ENCODE assay signal across 8 cellular contexts in the genomic region with DNA sequence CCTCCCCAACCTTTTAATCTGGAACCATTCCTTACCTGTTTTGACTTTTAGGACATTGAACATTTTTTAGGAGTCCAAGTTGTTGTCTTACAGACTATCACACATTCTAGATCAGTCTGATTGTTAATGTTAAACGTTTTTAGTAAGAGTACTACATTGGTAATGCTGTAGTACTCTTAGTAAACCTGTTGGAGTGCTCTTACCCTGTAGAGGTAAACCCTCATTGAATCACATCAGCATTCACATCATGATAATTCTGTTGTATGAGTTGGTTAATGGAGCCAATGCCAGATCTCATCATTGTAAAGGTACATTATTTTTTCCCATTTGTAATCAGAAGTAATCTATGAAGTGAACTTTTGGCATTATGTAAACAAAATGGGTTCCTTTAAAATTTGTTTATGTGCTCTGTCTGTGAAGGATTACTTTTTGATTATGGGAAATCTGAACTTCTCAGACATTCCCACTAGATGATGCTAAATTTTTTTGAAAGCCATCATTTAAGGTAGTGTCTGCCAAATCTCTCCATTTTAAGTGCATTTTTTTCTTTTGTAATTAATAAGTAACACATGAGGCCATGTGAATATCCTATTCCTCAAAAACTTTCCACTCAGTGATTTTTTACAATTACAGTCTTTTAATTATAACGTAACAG. TPM values are rescaled to one million over a fixed set of nuclear protein-coding genes. Genes with fewer than 3 reads are reported as not detected.
DNase-seq lines count a peak whose midpoint lies in the region; ATAC-seq and TF ChIP-seq lines count a peak whose summit lies in the region.

No MANE protein-coding gene starts in this region.

- H3K4me1 Mint-ChIP-seq in naive thymus-derived CD4-positive, alpha-beta T cell, result peaks cover 0 to 12% (median 3%) of the 10 kb centered on the region in 7 donors

- intact Hi-C loops in naive thymus-derived CD4-positive, alpha-beta T cell (cut with micrococcal nuclease), result loop anchor here (1.0 to 5.0 kb wide), 5 partner anchors 55 to 237 kb away; no protein-coding TSS in a partner anchor

- no peak overlapping the region for H3K27ac Mint-ChIP-seq in naive thymus-derived CD4-positive, alpha-beta T cell

- no peaks in the 10 kb centered on the region for H3K4me1 ChIP-seq in naive thymus-derived CD4-positive, alpha-beta T cell (ENCODE audit: control insufficient read depth in 2 of 2, insufficient read depth in 2 of 2, low read length in 2 of 2)

- peak; percentile 81 for ATAC-seq in GM18499 (IDR thresholded peaks at IDR 0.05; ENCODE audit: insufficient read depth, unreplicated experiment)
- ATAC-seq in HG02938 (IDR thresholded peaks at IDR 0.05; ENCODE audit: unreplicated experiment), result peak; percentile 92
- ATAC-seq in naive thymus-derived CD4-positive, alpha-beta T cell, result peak; percentile 92

- H3K4me3 Mint-ChIP-seq in naive thymus-derived CD4-positive, alpha-beta T cell, result no peak overlapping the region

- H3K4me3 ChIP-seq in cardiac fibroblast (replicated peaks in 1 of 2; ENCODE audit: low read depth in 2 of 2, low read length in 2 of 2), result no peak overlapping the region
- H3K4me3 ChIP-seq in naive thymus-derived CD4-positive, alpha-beta T cell (ENCODE audit: low read length), result no peak overlapping the region

- peaks cover 4 to 43% (median 22%) of the 10 kb centered on the region in 5 donors for H3K36me3 Mint-ChIP-seq in naive thymus-derived CD4-positive, alpha-beta T cell

- DNase-seq in AG09319 (ENCODE audit: extremely low read depth, low read depth) (peak; percentile 30), NCI-H345 treated with DMSO at 0.1 percent for 48 hours (lab: John Stamatoyannopoulos, UW; ENCODE audit: unreplicated experiment) (peak; percentile 13), cardiac fibroblast (ENCODE audit: low read depth in 2 of 2) (peak; percentile 55), DMS153 (lab: John Stamatoyannopoulos, UW) (no peak)
- peak in 6 of 9 donors; percentile 6 to 45 (median 26) for DNase-seq in naive thymus-derived CD4-positive, alpha-beta T cell
- DNase-seq in activated naive CD4-positive, alpha-beta T cell (lab: John Stamatoyannopoulos, UW), result no peak

- CTCF ChIA-PET in naive thymus-derived CD4-positive, alpha-beta T cell (lab: Charles Lee), result interaction anchor here (1.1 kb wide), 1 partner anchor 237 kb away, joined by 5 read pairs; no protein-coding TSS in a partner anchor

- H3K9me3 Mint-ChIP-seq in naive thymus-derived CD4-positive, alpha-beta T cell, result no peaks in the 10 kb centered on the region

- no peaks in the 10 kb centered on the region for H3K27me3 ChIP-seq in naive thymus-derived CD4-positive, alpha-beta T cell (ENCODE audit: control insufficient read depth in 2 of 2, insufficient read depth in 2 of 2, low read length in 2 of 2)

- TF ChIP-seq CTCF in AG09319 (IDR thresholded peaks at IDR 0.05; ENCODE audit: low read depth, low read length) (peak; percentile 50), cardiac fibroblast (IDR thresholded peaks at IDR 0.05; ENCODE audit: low read depth, low read length) (peak; percentile 73)

- H3K36me3 ChIP-seq in naive thymus-derived CD4-positive, alpha-beta T cell (ENCODE audit: control insufficient read depth in 2 of 3, insufficient read depth in 3 of 3, low read length in 3 of 3), result peaks cover 0 to 8% (median 0%) of the 10 kb centered on the region in 3 experiments

- no peak overlapping the region for H3K27ac ChIP-seq in naive thymus-derived CD4-positive, alpha-beta T cell (ENCODE audit: low read depth, low read length)

- H3K9me3 ChIP-seq in naive thymus-derived CD4-positive, alpha-beta T cell (ENCODE audit: control insufficient read depth in 2 of 3, low read length in 3 of 3), result no peaks in the 10 kb centered on the region

- POLR2A ChIA-PET in naive thymus-derived CD4-positive, alpha-beta T cell (lab: Charles Lee), result no interaction called here

- H3K27me3 Mint-ChIP-seq in naive thymus-derived CD4-positive, alpha-beta T cell, result no peaks in the 10 kb centered on the region

RNA-seq across cellular contexts. Expression of a gene that starts 55.2 kb away (rescaled TPM):
- 10 to 100 TPM; 16.8 to 26.3 (median 21.8) TPM for total RNA-seq in naive thymus-derived CD4-positive, alpha-beta T cell
- 1 to 10 TPM; 4.8 to 7.0 TPM for polyA plus RNA-seq in naive thymus-derived CD4-positive, alpha-beta T cell

Comparison
In these comparisons a context has a peak if more than half of its experiments do, and no peak if none do; other contexts are left out.
1. DNase-seq: peak in AG09319 (single experiment), NCI-H345 treated with DMSO at 0.1 percent for 48 hours (single experiment), cardiac fibroblast (2 of 2) and naive thymus-derived CD4-positive, alpha-beta T cell (6 of 9); none in activated naive CD4-positive, alpha-beta T cell (0 of 4) and DMS153 (single experiment).
2. Peak in every context shown above with its lines, with median percentiles within 50 percentile points of each other: ATAC-seq.